19 cellular contexts compared by ENCODE assay signal in the genomic region with DNA sequence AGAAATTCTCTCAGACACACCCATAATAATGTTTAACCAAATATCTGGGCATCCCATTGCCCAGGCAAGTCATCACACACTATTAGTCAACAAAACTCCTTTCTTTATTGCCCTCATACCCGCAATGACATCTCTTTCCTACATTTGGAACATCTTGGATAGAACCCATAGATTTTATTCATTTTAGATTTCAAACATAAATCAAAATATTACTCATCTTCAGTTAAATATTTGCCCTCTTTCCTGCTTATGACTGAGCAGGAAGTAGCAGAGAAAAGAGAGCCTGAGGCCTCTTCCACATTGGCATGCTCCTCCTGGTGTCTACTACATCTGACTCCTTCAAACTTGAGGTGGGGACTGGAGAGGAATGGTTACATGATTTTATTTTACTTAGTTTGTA.
DNase-seq lines count a peak whose midpoint lies in the region; ATAC-seq, FAIRE-seq and TF ChIP-seq lines count a peak whose summit lies in the region.
"Had no signal": no experiment of that assay in that cellular context is flagged by ENCODE, and none has a peak within 500 bp of the region (broad histone marks: within the 10 kb centered on the region; RNA-seq: fewer than 3 reads in every experiment).

No MANE protein-coding gene starts in this region.

- FAIRE-seq in HepG2 (lab: Jason Lieb, UNC): no peak
- FAIRE-seq: GM12892, H54 had no signal

- H3K36me3 ChIP-seq in PC-9 (ENCODE audit: low read depth) (no peaks in the 10 kb centered on the region), HepG2 (replicated peaks in 1 of 2; ENCODE audit: control insufficient read depth in 1 of 2, insufficient read depth in 2 of 2, low read length in 2 of 2) (no peaks in the 10 kb centered on the region)

- H3K4me1 ChIP-seq in PC-9 (replicated peaks; ENCODE audit: insufficient read depth) (peaks cover 8% of the 10 kb centered on the region), HepG2 (ENCODE audit: insufficient read depth, low read length) (no peaks in the 10 kb centered on the region)

- POLR2A ChIA-PET in PC-9 (lab: Charles Lee; ENCODE audit: unreplicated experiment) (no interaction called here), HepG2 (lab: Yijun Ruan, JAX) (no interaction called here)

- no peak for TF ChIP-seq POLR2A in HepG2 (IDR thresholded peaks at IDR 0.05; ENCODE audit: insufficient read depth in 1 of 2, low read depth in 2 of 2, low read length in 2 of 2)

- H4K20me1 ChIP-seq in PC-9 (ENCODE audit: insufficient read depth) (no peaks in the 10 kb centered on the region), HepG2 (ENCODE audit: insufficient read depth, low read length) (no peaks in the 10 kb centered on the region)

- H3K27me3 ChIP-seq in PC-9 (ENCODE audit: insufficient read depth, low read depth): no peaks in the 10 kb centered on the region
- H3K27me3 ChIP-seq in HepG2 (ENCODE audit: control insufficient read depth in 1 of 2, insufficient read depth in 2 of 2, low read length in 2 of 2): no peaks in the 10 kb centered on the region

- H2AFZ ChIP-seq in PC-9 (no peak overlapping the region), HepG2 (ENCODE audit: low read length) (no peak overlapping the region)

- TF ChIP-seq CTCF in PC-9 (conservative IDR thresholded peaks at IDR 0.05) (no peak), HepG2 (CRISPR knock-in tag; IDR thresholded peaks at IDR 0.05) (no peak)

- BruUV-seq in PC-9 (replicated peaks; lab: Mats Ljungman, UMichigan) (no TSS peak), HepG2 (replicated peaks; lab: Mats Ljungman, UMichigan) (no TSS peak)

- H3K27ac ChIP-seq in PC-9 (peak overlapping the region; percentile 6; the same call in 1 of the 2 replicates), epithelial cell of prostate (peak overlapping the region; percentile 87), HepG2 (ENCODE audit: extremely low read length, insufficient read depth, low read length) (no peak overlapping the region)

- ATAC-seq in HG02973 (IDR thresholded peaks at IDR 0.05; ENCODE audit: unreplicated experiment) (no peak), HepG2 (no peak)
- ATAC-seq: CD8-positive, alpha-beta T cell; Right ventricle myocardium inferior had no signal

- no peak overlapping the region for H3K9ac ChIP-seq in HepG2 (ENCODE audit: insufficient read depth, low read depth, low read length)

- H3F3A ChIP-seq in PC-9 (ENCODE audit: insufficient read depth, low read depth): peaks cover 3% of the 10 kb centered on the region; the same call in 1 of the 2 replicates

- DNase-seq in HCEC 1CT (peak; percentile 15), PC-9 (peak in 1 of 2 experiments; percentile 38), epithelial cell of prostate (ENCODE audit: low read depth, low spot score) (peak; percentile 83), MV-4-11 (lab: John Stamatoyannopoulos, UW) (no peak), HepG2 (ENCODE audit: low spot score) (no peak)
- no peak for DNase-seq in activated CD8-positive, alpha-beta memory T cell treated with anti-CD3 and anti-CD28 coated beads, Interleukin-2, amount 50 U/mL, for 48 hours
- DNase-seq: CD8-positive, alpha-beta T cell; DMS79 treated with DMSO at 0.1 percent for 48 hours; GF-D8; IMR-90; Kasumi-1; NCI-H1417; NCI-H187 treated with DMSO at 0.1 percent for 48 hours; NCI-H69; NK-92 treated with Interleukin-12 subunit alpha and Interleukin-12 subunit beta, amount 100 ng/mL, for 24 hours had no signal

- H3K4me2 ChIP-seq in PC-9: no peak overlapping the region
- no peak overlapping the region for H3K4me2 ChIP-seq in HepG2 (ENCODE audit: low read depth, low read length)

- WGBS in HepG2 (ENCODE audit: low lambda C conversion rate): 0% methylated on average over 1 of the region's 1 CpG

- CTCF ChIA-PET in PC-9 (lab: Charles Lee) (no interaction called here), HepG2 (lab: Yijun Ruan, JAX; ENCODE audit: low intra/inter-chr PET ratio, low total read pairs) (no interaction called here)

- in situ Hi-C loops in HepG2 (cut with HindIII; ENCODE audit: extremely low pct_ligation_motif_present, low pct_unique_long_range_greater_than_20kb): no loop called here

- no peak overlapping the region for H3K4me3 ChIP-seq in PC-9
- H3K4me3 ChIP-seq in HepG2 (replicated peaks in 1 of 3; ENCODE audit: insufficient read depth in 1 of 3, low read depth in 2 of 3, low read length in 3 of 3): no peak overlapping the region

- TF ChIP-seq EP300 in HepG2 (IDR thresholded peaks at IDR 0.05; ENCODE audit: low read depth in 2 of 2, low read length in 2 of 2) (no peak), HepG2 (CRISPR knock-in tag; IDR thresholded peaks at IDR 0.05; ENCODE audit: borderline replicate concordance) (no peak)

- no peaks in the 10 kb centered on the region for H3K9me2 ChIP-seq in PC-9 (ENCODE audit: insufficient read depth)

- H3K9me3 ChIP-seq in PC-9 (ENCODE audit: insufficient read depth, low read depth) (peaks cover 17% of the 10 kb centered on the region), HepG2 (ENCODE audit: low read length) (peaks cover 34% of the 10 kb centered on the region)

- intact Hi-C loops in PC-9 (cut with micrococcal nuclease; ENCODE audit: unreplicated experiment) (no loop called here), HepG2 (cut with micrococcal nuclease; ENCODE audit: unreplicated experiment) (no loop called here)

- no peak for TF ChIP-seq RAD21 in HepG2 (CRISPR knock-in tag; IDR thresholded peaks at IDR 0.05)

- no peaks in the 10 kb centered on the region for H3K79me2 ChIP-seq in PC-9 (ENCODE audit: low read depth)
- H3K79me2 ChIP-seq in HepG2 (ENCODE audit: insufficient read depth, low read length): no peaks in the 10 kb centered on the region

TF ChIP-seq in HepG2, 621 proteins besides CTCF, POLR2A, EP300 and RAD21:
- TF ChIP-seq, protein P1, sequence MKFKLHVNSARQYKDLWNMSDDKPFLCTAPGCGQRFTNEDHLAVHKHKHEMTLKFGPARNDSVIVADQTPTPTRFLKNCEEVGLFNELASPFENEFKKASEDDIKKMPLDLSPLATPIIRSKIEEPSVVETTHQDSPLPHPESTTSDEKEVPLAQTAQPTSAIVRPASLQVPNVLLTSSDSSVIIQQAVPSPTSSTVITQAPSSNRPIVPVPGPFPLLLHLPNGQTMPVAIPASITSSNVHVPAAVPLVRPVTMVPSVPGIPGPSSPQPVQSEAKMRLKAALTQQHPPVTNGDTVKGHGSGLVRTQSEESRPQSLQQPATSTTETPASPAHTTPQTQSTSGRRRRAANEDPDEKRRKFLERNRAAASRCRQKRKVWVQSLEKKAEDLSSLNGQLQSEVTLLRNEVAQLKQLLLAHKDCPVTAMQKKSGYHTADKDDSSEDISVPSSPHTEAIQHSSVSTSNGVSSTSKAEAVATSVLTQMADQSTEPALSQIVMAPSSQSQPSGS (CRISPR knock-in tag; IDR thresholded peaks at IDR 0.05): no peak
- no peak for TF ChIP-seq MYC (CRISPR knock-in tag; IDR thresholded peaks at IDR 0.05; ENCODE audit: borderline replicate concordance)
- no peak for TF ChIP-seq PLRG1 (conservative IDR thresholded peaks at IDR 0.05)
- no peak for TF ChIP-seq PAF1 (CRISPR knock-in tag; IDR thresholded peaks at IDR 0.05)
- TF ChIP-seq MAZ (IDR thresholded peaks at IDR 0.05; ENCODE audit: borderline replicate concordance, low read depth, low read length): no peak
- TF ChIP-seq MAZ (CRISPR knock-in tag; IDR thresholded peaks at IDR 0.05; ENCODE audit: low read depth): no peak
- no peak for TF ChIP-seq TGIF2 (CRISPR knock-in tag; IDR thresholded peaks at IDR 0.05)
- TF ChIP-seq, protein P2, sequence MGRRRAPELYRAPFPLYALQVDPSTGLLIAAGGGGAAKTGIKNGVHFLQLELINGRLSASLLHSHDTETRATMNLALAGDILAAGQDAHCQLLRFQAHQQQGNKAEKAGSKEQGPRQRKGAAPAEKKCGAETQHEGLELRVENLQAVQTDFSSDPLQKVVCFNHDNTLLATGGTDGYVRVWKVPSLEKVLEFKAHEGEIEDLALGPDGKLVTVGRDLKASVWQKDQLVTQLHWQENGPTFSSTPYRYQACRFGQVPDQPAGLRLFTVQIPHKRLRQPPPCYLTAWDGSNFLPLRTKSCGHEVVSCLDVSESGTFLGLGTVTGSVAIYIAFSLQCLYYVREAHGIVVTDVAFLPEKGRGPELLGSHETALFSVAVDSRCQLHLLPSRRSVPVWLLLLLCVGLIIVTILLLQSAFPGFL (CRISPR knock-in tag; IDR thresholded peaks at IDR 0.05): no peak
- no peak for TF ChIP-seq ZNF326 (CRISPR knock-in tag; IDR thresholded peaks at IDR 0.05; ENCODE audit: borderline replicate concordance)
- no peak for TF ChIP-seq FOXM1 (CRISPR knock-in tag; IDR thresholded peaks at IDR 0.05)
- no peak for TF ChIP-seq ZNF496 (CRISPR knock-in tag; IDR thresholded peaks at IDR 0.05; ENCODE audit: insufficient replicate concordance)
- TF ChIP-seq, protein P3, sequence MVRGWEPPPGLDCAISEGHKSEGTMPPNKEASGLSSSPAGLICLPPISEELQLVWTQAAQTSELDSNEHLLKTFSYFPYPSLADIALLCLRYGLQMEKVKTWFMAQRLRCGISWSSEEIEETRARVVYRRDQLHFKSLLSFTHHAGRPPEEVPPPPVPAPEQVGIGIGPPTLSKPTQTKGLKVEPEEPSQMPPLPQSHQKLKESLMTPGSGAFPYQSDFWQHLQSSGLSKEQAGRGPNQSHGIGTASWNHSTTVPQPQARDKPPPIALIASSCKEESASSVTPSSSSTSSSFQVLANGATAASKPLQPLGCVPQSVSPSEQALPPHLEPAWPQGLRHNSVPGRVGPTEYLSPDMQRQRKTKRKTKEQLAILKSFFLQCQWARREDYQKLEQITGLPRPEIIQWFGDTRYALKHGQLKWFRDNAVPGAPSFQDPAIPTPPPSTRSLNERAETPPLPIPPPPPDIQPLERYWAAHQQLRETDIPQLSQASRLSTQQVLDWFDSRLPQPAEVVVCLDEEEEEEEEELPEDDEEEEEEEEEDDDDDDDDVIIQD (CRISPR knock-in tag; IDR thresholded peaks at IDR 0.05; ENCODE audit: low read depth): no peak
TF ChIP-seq in HepG2: peak in this region for 0.

Comparison
In these comparisons a context has a peak if more than half of its experiments do, and no peak if none do; other contexts are left out.
1. DNase-seq: peak in HCEC 1CT (single experiment) and epithelial cell of prostate (single experiment); none in MV-4-11 (single experiment), activated CD8-positive, alpha-beta memory T cell treated with anti-CD3 and anti-CD28 coated beads, Interleukin-2, amount 50 U/mL, for 48 hours (single experiment) and HepG2 (single experiment).